In the genomic region with DNA sequence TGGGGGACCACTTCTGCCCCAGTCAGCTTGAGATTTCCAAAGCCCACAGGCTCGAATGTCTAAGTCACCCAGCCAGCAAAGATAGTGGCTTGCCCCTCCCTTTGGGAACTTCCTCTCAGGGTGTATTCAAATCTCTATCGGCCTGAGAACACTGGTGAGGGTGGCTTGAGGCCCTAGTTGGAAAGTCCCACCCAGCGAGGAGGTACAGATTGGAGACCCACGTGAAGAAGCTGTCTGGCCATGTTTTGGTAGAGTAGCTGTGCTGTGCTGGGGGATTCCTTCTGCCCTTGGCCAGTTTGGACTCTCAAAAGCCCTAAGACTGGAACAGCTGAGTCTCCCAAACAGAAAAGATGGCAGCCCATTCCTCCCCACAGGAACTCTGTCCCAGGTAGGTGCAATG, we compare ENCODE assay signal across 1 cellular context.
A peak's percentile ranks its signal among the peaks of the same experiment; 100 is the strongest.
TF ChIP-seq lines count a peak whose summit lies in the region.

No MANE protein-coding gene starts in this region.

TF ChIP-seq in GM12878, 131 proteins besides CTCF, POLR2A, EP300 and RAD21 (continued from another document and continues in another):
- TF ChIP-seq, protein P1, sequence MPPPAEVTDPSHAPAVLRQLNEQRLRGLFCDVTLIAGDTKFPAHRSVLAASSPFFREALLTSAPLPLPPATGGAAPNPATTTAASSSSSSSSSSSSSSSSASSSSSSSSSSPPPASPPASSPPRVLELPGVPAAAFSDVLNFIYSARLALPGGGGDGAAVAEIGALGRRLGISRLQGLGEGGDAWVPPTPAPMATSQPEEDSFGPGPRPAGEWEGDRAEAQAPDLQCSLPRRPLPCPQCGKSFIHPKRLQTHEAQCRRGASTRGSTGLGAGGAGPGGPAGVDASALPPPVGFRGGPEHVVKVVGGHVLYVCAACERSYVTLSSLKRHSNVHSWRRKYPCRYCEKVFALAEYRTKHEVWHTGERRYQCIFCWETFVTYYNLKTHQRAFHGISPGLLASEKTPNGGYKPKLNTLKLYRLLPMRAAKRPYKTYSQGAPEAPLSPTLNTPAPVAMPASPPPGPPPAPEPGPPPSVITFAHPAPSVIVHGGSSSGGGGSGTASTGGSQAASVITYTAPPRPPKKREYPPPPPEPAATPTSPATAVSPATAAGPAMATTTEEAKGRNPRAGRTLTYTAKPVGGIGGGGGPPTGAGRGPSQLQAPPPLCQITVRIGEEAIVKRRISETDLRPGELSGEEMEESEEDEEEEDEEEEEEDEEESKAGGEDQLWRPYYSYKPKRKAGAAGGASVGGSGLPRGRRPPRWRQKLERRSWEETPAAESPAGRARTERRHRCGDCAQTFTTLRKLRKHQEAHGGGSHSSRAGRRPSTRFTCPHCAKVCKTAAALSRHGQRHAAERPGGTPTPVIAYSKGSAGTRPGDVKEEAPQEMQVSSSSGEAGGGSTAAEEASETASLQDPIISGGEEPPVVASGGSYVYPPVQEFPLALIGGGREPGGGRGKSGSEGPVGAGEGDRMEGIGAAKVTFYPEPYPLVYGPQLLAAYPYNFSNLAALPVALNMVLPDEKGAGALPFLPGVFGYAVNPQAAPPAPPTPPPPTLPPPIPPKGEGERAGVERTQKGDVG (CRISPR knock-in tag; IDR thresholded peaks at IDR 0.05): no peak
- TF ChIP-seq SREBF2 (IDR thresholded peaks at IDR 0.05; ENCODE audit: low read length): no peak
- no peak for TF ChIP-seq NFIC (IDR thresholded peaks at IDR 0.05; ENCODE audit: low read depth, low read length)
- TF ChIP-seq, protein P2, sequence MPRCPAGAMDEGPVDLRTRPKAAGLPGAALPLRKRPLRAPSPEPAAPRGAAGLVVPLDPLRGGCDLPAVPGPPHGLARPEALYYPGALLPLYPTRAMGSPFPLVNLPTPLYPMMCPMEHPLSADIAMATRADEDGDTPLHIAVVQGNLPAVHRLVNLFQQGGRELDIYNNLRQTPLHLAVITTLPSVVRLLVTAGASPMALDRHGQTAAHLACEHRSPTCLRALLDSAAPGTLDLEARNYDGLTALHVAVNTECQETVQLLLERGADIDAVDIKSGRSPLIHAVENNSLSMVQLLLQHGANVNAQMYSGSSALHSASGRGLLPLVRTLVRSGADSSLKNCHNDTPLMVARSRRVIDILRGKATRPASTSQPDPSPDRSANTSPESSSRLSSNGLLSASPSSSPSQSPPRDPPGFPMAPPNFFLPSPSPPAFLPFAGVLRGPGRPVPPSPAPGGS (IDR thresholded peaks at IDR 0.05; ENCODE audit: borderline replicate concordance, insufficient read depth, low read depth, low read length, poor library complexity, severe bottlenecking): no peak
- TF ChIP-seq FOS (IDR thresholded peaks at IDR 0.05; ENCODE audit: borderline replicate concordance, extremely low read depth, insufficient read length): no peak
- TF ChIP-seq TBL1XR1 (IDR thresholded peaks at IDR 0.05; ENCODE audit: low read depth, low read length): 0 out of 2 replicates have a peak, but pooled peaks have one; percentile 21
- TF ChIP-seq, protein P3, sequence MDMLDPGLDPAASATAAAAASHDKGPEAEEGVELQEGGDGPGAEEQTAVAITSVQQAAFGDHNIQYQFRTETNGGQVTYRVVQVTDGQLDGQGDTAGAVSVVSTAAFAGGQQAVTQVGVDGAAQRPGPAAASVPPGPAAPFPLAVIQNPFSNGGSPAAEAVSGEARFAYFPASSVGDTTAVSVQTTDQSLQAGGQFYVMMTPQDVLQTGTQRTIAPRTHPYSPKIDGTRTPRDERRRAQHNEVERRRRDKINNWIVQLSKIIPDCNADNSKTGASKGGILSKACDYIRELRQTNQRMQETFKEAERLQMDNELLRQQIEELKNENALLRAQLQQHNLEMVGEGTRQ (IDR thresholded peaks at IDR 0.05; ENCODE audit: borderline replicate concordance, low read depth, low read length): no peak; the same call in 1 of the 2 replicates
- TF ChIP-seq, protein P4, sequence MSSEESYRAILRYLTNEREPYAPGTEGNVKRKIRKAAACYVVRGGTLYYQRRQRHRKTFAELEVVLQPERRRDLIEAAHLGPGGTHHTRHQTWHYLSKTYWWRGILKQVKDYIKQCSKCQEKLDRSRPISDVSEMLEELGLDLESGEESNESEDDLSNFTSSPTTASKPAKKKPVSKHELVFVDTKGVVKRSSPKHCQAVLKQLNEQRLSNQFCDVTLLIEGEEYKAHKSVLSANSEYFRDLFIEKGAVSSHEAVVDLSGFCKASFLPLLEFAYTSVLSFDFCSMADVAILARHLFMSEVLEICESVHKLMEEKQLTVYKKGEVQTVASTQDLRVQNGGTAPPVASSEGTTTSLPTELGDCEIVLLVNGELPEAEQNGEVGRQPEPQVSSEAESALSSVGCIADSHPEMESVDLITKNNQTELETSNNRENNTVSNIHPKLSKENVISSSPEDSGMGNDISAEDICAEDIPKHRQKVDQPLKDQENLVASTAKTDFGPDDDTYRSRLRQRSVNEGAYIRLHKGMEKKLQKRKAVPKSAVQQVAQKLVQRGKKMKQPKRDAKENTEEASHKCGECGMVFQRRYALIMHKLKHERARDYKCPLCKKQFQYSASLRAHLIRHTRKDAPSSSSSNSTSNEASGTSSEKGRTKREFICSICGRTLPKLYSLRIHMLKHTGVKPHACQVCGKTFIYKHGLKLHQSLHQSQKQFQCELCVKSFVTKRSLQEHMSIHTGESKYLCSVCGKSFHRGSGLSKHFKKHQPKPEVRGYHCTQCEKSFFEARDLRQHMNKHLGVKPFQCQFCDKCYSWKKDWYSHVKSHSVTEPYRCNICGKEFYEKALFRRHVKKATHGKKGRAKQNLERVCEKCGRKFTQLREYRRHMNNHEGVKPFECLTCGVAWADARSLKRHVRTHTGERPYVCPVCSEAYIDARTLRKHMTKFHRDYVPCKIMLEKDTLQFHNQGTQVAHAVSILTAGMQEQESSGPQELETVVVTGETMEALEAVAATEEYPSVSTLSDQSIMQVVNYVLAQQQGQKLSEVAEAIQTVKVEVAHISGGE (CRISPR knock-in tag; IDR thresholded peaks at IDR 0.05): no peak
- TF ChIP-seq, protein P5, sequence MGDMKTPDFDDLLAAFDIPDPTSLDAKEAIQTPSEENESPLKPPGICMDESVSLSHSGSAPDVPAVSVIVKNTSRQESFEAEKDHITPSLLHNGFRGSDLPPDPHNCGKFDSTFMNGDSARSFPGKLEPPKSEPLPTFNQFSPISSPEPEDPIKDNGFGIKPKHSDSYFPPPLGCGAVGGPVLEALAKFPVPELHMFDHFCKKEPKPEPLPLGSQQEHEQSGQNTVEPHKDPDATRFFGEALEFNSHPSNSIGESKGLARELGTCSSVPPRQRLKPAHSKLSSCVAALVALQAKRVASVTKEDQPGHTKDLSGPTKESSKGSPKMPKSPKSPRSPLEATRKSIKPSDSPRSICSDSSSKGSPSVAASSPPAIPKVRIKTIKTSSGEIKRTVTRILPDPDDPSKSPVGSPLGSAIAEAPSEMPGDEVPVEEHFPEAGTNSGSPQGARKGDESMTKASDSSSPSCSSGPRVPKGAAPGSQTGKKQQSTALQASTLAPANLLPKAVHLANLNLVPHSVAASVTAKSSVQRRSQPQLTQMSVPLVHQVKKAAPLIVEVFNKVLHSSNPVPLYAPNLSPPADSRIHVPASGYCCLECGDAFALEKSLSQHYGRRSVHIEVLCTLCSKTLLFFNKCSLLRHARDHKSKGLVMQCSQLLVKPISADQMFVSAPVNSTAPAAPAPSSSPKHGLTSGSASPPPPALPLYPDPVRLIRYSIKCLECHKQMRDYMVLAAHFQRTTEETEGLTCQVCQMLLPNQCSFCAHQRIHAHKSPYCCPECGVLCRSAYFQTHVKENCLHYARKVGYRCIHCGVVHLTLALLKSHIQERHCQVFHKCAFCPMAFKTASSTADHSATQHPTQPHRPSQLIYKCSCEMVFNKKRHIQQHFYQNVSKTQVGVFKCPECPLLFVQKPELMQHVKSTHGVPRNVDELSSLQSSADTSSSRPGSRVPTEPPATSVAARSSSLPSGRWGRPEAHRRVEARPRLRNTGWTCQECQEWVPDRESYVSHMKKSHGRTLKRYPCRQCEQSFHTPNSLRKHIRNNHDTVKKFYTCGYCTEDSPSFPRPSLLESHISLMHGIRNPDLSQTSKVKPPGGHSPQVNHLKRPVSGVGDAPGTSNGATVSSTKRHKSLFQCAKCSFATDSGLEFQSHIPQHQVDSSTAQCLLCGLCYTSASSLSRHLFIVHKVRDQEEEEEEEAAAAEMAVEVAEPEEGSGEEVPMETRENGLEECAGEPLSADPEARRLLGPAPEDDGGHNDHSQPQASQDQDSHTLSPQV (IDR thresholded peaks at IDR 0.05): no peak
- TF ChIP-seq, protein P6, sequence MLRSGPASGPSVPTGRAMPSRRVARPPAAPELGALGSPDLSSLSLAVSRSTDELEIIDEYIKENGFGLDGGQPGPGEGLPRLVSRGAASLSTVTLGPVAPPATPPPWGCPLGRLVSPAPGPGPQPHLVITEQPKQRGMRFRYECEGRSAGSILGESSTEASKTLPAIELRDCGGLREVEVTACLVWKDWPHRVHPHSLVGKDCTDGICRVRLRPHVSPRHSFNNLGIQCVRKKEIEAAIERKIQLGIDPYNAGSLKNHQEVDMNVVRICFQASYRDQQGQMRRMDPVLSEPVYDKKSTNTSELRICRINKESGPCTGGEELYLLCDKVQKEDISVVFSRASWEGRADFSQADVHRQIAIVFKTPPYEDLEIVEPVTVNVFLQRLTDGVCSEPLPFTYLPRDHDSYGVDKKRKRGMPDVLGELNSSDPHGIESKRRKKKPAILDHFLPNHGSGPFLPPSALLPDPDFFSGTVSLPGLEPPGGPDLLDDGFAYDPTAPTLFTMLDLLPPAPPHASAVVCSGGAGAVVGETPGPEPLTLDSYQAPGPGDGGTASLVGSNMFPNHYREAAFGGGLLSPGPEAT (IDR thresholded peaks at IDR 0.05; ENCODE audit: low read depth): peak; percentile 84
- TF ChIP-seq GABPA (IDR thresholded peaks at IDR 0.05; ENCODE audit: low read depth): no peak
- TF ChIP-seq SMARCA5 (IDR thresholded peaks at IDR 0.05): no peak
- 0 out of 2 replicates have a peak, but pooled peaks have one; percentile 11 for TF ChIP-seq MXI1 (IDR thresholded peaks at IDR 0.05; ENCODE audit: low read depth, low read length)
- TF ChIP-seq RFX5 (IDR thresholded peaks at IDR 0.05; ENCODE audit: low read depth, low read length): no peak; the same call in 1 of the 2 replicates
- TF ChIP-seq SPI1 (IDR thresholded peaks at IDR 0.05; ENCODE audit: borderline replicate concordance, insufficient read depth, low read depth, low read length): peak; percentile 62; the same call in 1 of the 2 replicates
- no peak for TF ChIP-seq ESRRA (IDR thresholded peaks at IDR 0.05; ENCODE audit: low read length)
- no peak for TF ChIP-seq NR2C1 (IDR thresholded peaks at IDR 0.05)
- TF ChIP-seq RAD51 (IDR thresholded peaks at IDR 0.05): peak; percentile 73
- TF ChIP-seq PAX5 (IDR thresholded peaks at IDR 0.05; ENCODE audit: borderline replicate concordance, low read depth, low read length): 0 out of 2 replicates have a peak, but pooled peaks have one; percentile 15
- no peak for TF ChIP-seq SRF (IDR thresholded peaks at IDR 0.05; ENCODE audit: low read depth in 2 of 2, low read length in 2 of 2)
- peak; percentile 74; the same call in 1 of the 3 replicates for TF ChIP-seq POU2F2 (IDR thresholded peaks at IDR 0.05; ENCODE audit: borderline replicate concordance, low read depth, low read length)
- TF ChIP-seq, protein P7, sequence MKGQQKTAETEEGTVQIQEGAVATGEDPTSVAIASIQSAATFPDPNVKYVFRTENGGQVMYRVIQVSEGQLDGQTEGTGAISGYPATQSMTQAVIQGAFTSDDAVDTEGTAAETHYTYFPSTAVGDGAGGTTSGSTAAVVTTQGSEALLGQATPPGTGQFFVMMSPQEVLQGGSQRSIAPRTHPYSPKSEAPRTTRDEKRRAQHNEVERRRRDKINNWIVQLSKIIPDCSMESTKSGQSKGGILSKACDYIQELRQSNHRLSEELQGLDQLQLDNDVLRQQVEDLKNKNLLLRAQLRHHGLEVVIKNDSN (IDR thresholded peaks at IDR 0.05; ENCODE audit: borderline replicate concordance, extremely low read length, insufficient read depth, low read depth, low read length): peak; percentile 34
- TF ChIP-seq, protein P8, sequence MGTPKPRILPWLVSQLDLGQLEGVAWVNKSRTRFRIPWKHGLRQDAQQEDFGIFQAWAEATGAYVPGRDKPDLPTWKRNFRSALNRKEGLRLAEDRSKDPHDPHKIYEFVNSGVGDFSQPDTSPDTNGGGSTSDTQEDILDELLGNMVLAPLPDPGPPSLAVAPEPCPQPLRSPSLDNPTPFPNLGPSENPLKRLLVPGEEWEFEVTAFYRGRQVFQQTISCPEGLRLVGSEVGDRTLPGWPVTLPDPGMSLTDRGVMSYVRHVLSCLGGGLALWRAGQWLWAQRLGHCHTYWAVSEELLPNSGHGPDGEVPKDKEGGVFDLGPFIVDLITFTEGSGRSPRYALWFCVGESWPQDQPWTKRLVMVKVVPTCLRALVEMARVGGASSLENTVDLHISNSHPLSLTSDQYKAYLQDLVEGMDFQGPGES (IDR thresholded peaks at IDR 0.05): no peak
- TF ChIP-seq NFXL1 (IDR thresholded peaks at IDR 0.05; ENCODE audit: borderline replicate concordance): no peak
- TF ChIP-seq RBBP5 (conservative IDR thresholded peaks at IDR 0.05): no peak
- no peak for TF ChIP-seq STAT3 (IDR thresholded peaks at IDR 0.05; ENCODE audit: low read depth, low read length)
- TF ChIP-seq CBX3 (IDR thresholded peaks at IDR 0.05; ENCODE audit: borderline replicate concordance, low read depth): no peak
- TF ChIP-seq ZNF24 (IDR thresholded peaks at IDR 0.05): no peak
- TF ChIP-seq, protein P9, sequence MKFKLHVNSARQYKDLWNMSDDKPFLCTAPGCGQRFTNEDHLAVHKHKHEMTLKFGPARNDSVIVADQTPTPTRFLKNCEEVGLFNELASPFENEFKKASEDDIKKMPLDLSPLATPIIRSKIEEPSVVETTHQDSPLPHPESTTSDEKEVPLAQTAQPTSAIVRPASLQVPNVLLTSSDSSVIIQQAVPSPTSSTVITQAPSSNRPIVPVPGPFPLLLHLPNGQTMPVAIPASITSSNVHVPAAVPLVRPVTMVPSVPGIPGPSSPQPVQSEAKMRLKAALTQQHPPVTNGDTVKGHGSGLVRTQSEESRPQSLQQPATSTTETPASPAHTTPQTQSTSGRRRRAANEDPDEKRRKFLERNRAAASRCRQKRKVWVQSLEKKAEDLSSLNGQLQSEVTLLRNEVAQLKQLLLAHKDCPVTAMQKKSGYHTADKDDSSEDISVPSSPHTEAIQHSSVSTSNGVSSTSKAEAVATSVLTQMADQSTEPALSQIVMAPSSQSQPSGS (IDR thresholded peaks at IDR 0.05; ENCODE audit: low read length): no peak
- no peak for TF ChIP-seq EGR1 (IDR thresholded peaks at IDR 0.05; ENCODE audit: borderline replicate concordance in 1 of 2, low read depth in 2 of 2, low read length in 2 of 2)
- TF ChIP-seq MYC (IDR thresholded peaks at IDR 0.05; ENCODE audit: insufficient read depth, insufficient read length, insufficient replicate concordance, low read length, severe bottlenecking): no peak
- TF ChIP-seq JUND (IDR thresholded peaks at IDR 0.05; ENCODE audit: low read depth, low read length): no peak
- no peak for TF ChIP-seq SIX5 (IDR thresholded peaks at IDR 0.05; ENCODE audit: low read depth, low read length, severe bottlenecking)
